8 cellular contexts compared by ENCODE assay signal in the genomic region with DNA sequence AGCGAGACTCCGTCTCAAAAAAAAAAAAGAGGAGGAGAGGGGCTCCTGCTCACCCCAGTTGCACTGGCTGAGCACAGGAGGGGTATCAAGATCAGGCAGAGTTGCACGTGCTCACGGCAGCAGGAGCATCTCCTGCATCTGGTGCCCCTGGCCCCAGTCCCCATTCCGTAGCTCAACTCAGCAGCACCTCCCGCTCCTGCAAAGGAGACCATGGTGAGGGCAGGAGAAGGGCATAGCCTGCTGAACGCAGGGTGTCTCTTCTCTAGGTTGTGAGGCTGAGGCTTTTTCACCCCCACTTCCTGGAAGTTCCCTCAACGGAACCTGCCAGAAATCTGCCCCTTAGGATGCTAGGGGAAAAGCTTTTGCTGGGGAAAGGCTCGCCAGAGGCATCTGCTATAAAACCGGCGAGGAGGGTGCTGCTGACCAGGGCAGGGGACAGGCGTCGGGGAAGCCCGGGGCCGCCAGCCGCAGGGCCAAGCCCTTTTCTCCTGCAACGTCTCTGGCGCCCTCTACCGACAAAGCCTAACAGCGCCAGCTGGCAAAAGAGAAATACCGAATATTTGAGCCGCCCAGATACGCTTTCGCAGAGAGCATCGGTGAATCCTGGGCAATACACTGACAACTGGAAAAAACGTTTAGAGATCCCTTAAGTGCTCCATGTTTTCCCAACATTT. TPM values are rescaled to one million over a fixed set of nuclear protein-coding genes. Genes with fewer than 3 reads are reported as not detected.
DNase-seq lines count a peak whose midpoint lies in the region; ATAC-seq and TF ChIP-seq lines count a peak whose summit lies in the region.

No MANE protein-coding gene starts in this region.

- 14% methylated on average over 26 of the region's 26 CpGs for WGBS in liver

- no peaks in the 10 kb centered on the region for H3K36me3 ChIP-seq in liver (ENCODE audit: control insufficient read depth in 4 of 4, insufficient read depth in 3 of 4, low read depth in 1 of 4, low read length in 3 of 4)

- peak overlapping the region in 1 of 3 donors; percentile 89 for H3K4me3 ChIP-seq in liver (ENCODE audit: low read depth in 1 of 3, low read length in 3 of 3)

- H3K27ac ChIP-seq in liver (ENCODE audit: low read depth in 1 of 2, low read length in 2 of 2): peak overlapping the region in 1 of 2 donors; percentile 72

- TF ChIP-seq CTCF in GM12873 (IDR thresholded peaks at IDR 0.05; ENCODE audit: insufficient read depth, low read depth, low read length, missing control alignments): peak; percentile 91
- peak; percentile 98 for TF ChIP-seq CTCF in liver (IDR thresholded peaks at IDR 0.05; ENCODE audit: low read depth, low read length, missing input control)

- DNase-seq in NCI-H526 (lab: John Stamatoyannopoulos, UW) (peak; percentile 42 to 87), dermis microvascular lymphatic vessel endothelial cell (ENCODE audit: low read depth in 2 of 2) (peak; percentile 71 to 84), NCI-H187 (lab: John Stamatoyannopoulos, UW) (no peak)
- peak; percentile 85 to 86 for DNase-seq in activated CD4-positive, alpha-beta T cell treated with anti-CD3 and anti-CD28 coated beads, Interleukin-2, amount 50 U/mL, for 4 hours
- DNase-seq in stimulated activated CD4-positive, alpha-beta T cell treated with anti-CD3 and anti-CD28 coated beads, Interleukin-2, amount 100 ng/mL, for 4 hours (ENCODE audit: low read depth): peak; percentile 81

- TF ChIP-seq RAD21 in liver (IDR thresholded peaks at IDR 0.05): peak in 1 of 2 donors; percentile 96

- no peaks in the 10 kb centered on the region for H3K27me3 ChIP-seq in liver (ENCODE audit: control insufficient read depth in 4 of 4, insufficient read depth in 4 of 4, low read length in 3 of 4)

- H3K4me1 ChIP-seq in liver (ENCODE audit: control insufficient read depth in 4 of 4, insufficient read depth in 4 of 4, low read length in 3 of 4): peaks cover 3 to 23% (median 16%) of the 10 kb centered on the region in 4 donors

- H3K9me3 ChIP-seq in liver (ENCODE audit: control insufficient read depth in 4 of 4, low read length in 3 of 4): no peaks in the 10 kb centered on the region

- peak overlapping the region in 1 of 2 donors; percentile 57 for H3K9ac ChIP-seq in liver (ENCODE audit: low read depth in 1 of 2, low read length in 2 of 2)

- peak; percentile 59 for ATAC-seq in HG03175 (IDR thresholded peaks at IDR 0.05; ENCODE audit: unreplicated experiment)

TF ChIP-seq in liver, 16 proteins besides CTCF, POLR2A, EP300 and RAD21:
- TF ChIP-seq RXRA (IDR thresholded peaks at IDR 0.05) (peak in 1 of 2 donors; percentile 60), JUND (IDR thresholded peaks at IDR 0.05) (no peak), FOXA1 (IDR thresholded peaks at IDR 0.05) (no peak), HNF4A (conservative IDR thresholded peaks at IDR 0.05) (peak in 1 of 2 donors; percentile 24)
- TF ChIP-seq, protein P1, sequence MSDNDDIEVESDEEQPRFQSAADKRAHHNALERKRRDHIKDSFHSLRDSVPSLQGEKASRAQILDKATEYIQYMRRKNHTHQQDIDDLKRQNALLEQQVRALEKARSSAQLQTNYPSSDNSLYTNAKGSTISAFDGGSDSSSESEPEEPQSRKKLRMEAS (IDR thresholded peaks at IDR 0.05): no peak

RNA-seq across cellular contexts. Expression of a gene that starts 1.0 kb away (rescaled TPM):
- 39.4 and 58.5 TPM in 2 replicates for total RNA-seq in dermis microvascular lymphatic vessel endothelial cell
- total RNA-seq in liver: 100 to 1,000 TPM in 1 of 2 donors, 10 to 100 TPM in 1; 51.7 to 117 TPM
- polyA plus RNA-seq in liver: 10 to 100 TPM; 28.8 to 42.6 TPM

RNA-seq across cellular contexts. Expression of a gene that starts 15.3 kb away (rescaled TPM):
- total RNA-seq in dermis microvascular lymphatic vessel endothelial cell (0.64 and 1.9 TPM in 2 replicates), liver (1 to 10 TPM; 1.1 to 1.2 TPM)
- polyA plus RNA-seq in liver: 1 to 10 TPM in 1 of 2 donors, under 1 TPM in 1; 0.86 to 1.0 TPM

RNA-seq across cellular contexts. Expression of a gene that starts 34.7 kb away (rescaled TPM):
- 49.4 and 71.9 TPM in 2 replicates for total RNA-seq in dermis microvascular lymphatic vessel endothelial cell
- 10 to 100 TPM; 28.8 to 95.7 TPM for total RNA-seq in liver
- 10 to 100 TPM; 60.1 to 87.8 TPM for polyA plus RNA-seq in liver

Comparison
In these comparisons a context has a peak if more than half of its experiments do, and no peak if none do; other contexts are left out.
1. DNase-seq: peak in NCI-H526 (2 of 2), activated CD4-positive, alpha-beta T cell treated with anti-CD3 and anti-CD28 coated beads, Interleukin-2, amount 50 U/mL, for 4 hours (2 of 2), dermis microvascular lymphatic vessel endothelial cell (2 of 2) and stimulated activated CD4-positive, alpha-beta T cell treated with anti-CD3 and anti-CD28 coated beads, Interleukin-2, amount 100 ng/mL, for 4 hours (single experiment); none in NCI-H187 (0 of 2).